ENCODE assay signal across 10 cellular contexts in the genomic region with DNA sequence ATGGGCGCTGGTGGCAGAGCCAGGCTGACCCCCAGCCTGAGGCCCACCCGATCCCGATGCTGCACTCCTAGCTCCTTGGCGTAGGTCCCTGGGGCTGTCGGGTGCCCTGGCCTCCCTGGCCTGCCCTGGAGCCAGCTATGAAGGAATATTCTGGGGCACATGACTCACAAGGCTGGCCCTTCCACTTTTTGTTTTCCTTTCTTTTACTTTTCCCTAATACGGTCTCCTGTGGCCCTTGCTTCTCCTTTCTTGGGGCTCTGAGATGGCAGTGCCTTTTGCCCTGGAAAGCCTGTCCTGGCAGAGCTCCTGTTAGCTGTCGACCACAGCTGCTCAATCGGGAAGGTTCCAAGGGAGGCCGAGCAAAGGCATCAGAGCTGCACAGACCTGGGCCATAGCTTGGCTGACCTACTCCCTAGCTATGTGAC. TPM values are rescaled to one million over a fixed set of nuclear protein-coding genes. Genes with fewer than 3 reads are reported as not detected.
DNase-seq lines count a peak whose midpoint lies in the region; ATAC-seq and TF ChIP-seq lines count a peak whose summit lies in the region.
"Had no signal": no experiment of that assay in that cellular context is flagged by ENCODE, and none has a peak within 500 bp of the region (broad histone marks: within the 10 kb centered on the region; RNA-seq: fewer than 3 reads in every experiment).

No MANE protein-coding gene starts in this region.

- H3K36me3 Mint-ChIP-seq in type B pancreatic cell = peaks cover 5% of the 10 kb centered on the region
- H3K36me3 Mint-ChIP-seq: naive B cell had no signal

- TF ChIP-seq CTCF in adrenal gland (IDR thresholded peaks at IDR 0.05) (no peak), heart left ventricle (IDR thresholded peaks at IDR 0.05) (no peak), type B pancreatic cell (conservative IDR thresholded peaks at IDR 0.05) (no peak)

- H3K36me3 ChIP-seq in BLaER1 treated with 17β-estradiol and CSF1 and Interleukin-3, amounts not matched to agents 10 nM and 100 nM = peaks cover 0 to 8% (median 0%) of the 10 kb centered on the region in 11 experiments; a peak in 2 of 22 replicates
- H3K36me3 ChIP-seq in adrenal gland (replicated peaks in 1 of 2) (no peaks in the 10 kb centered on the region), heart left ventricle (no peaks in the 10 kb centered on the region)
- no peaks in the 10 kb centered on the region for H3K36me3 ChIP-seq in effector memory CD4-positive, alpha-beta T cell (ENCODE audit: control insufficient read depth, insufficient read depth, low read length)

- H3K9me3 Mint-ChIP-seq in type B pancreatic cell = no peaks in the 10 kb centered on the region
- H3K9me3 Mint-ChIP-seq: naive B cell had no signal

- peak overlapping the region; percentile 31 to 88 (median 66) for H3K4me2 ChIP-seq in BLaER1 treated with 17β-estradiol and CSF1 and Interleukin-3, amounts not matched to agents 10 nM and 100 nM

- H3K9ac ChIP-seq in BLaER1 treated with 17β-estradiol and CSF1 and Interleukin-3, amounts not matched to agents 10 nM and 100 nM = peak overlapping the region in 10 of 11 experiments; percentile 1 to 55 (median 35); a peak in 14 of 22 replicates

- DNase-seq in adrenal gland = peak; percentile 53 to 73 (median 61)
- DNase-seq in heart left ventricle = peak in 4 of 5 donors; percentile 57 to 73 (median 66)
- DNase-seq in renal cortical epithelial cell (ENCODE audit: low read depth) = peak; percentile 81
- no peak for DNase-seq in type B pancreatic cell (ENCODE audit: extremely low spot score, unreplicated experiment)
- DNase-seq in effector memory CD4-positive, alpha-beta T cell = no peak
- no peak for DNase-seq in stimulated activated CD4-positive, alpha-beta T cell treated with anti-CD3 and anti-CD28 coated beads, Interleukin-4, amount 100 ng/mL, for 4 hours
- DNase-seq: naive B cell had no signal

- TF ChIP-seq POLR2A in adrenal gland (IDR thresholded peaks at IDR 0.05) (peak in 1 of 2 donors; percentile 30), heart left ventricle (IDR thresholded peaks at IDR 0.05) (no peak)

- no peak overlapping the region for H3K4me3 ChIP-seq in BLaER1 treated with 17β-estradiol and CSF1 and Interleukin-3, amounts not matched to agents 10 nM and 100 nM
- H3K4me3 ChIP-seq in adrenal gland (peak overlapping the region in 1 of 4 donors; percentile 4), heart left ventricle (no peak overlapping the region)
- no peak overlapping the region for H3K4me3 ChIP-seq in effector memory CD4-positive, alpha-beta T cell (ENCODE audit: insufficient read depth, low read depth, low read length, poor library complexity, severe bottlenecking)

- no peaks in the 10 kb centered on the region for H3K27me3 ChIP-seq in BLaER1 treated with 17β-estradiol and CSF1 and Interleukin-3, amounts not matched to agents 10 nM and 100 nM
- H3K27me3 ChIP-seq in adrenal gland (no peaks in the 10 kb centered on the region), heart left ventricle (no peaks in the 10 kb centered on the region)
- H3K27me3 ChIP-seq in effector memory CD4-positive, alpha-beta T cell (replicated peaks; ENCODE audit: control insufficient read depth, insufficient read depth, low read length, poor library complexity, severe bottlenecking) = no peaks in the 10 kb centered on the region

- peaks cover 50 to 91% (median 78%) of the 10 kb centered on the region in 10 experiments for H3K4me1 ChIP-seq in BLaER1 treated with 17β-estradiol and CSF1 and Interleukin-3, amounts not matched to agents 10 nM and 100 nM
- peaks cover 25 to 36% of the 10 kb centered on the region in 2 donors for H3K4me1 ChIP-seq in adrenal gland (replicated peaks in 1 of 2)
- H3K4me1 ChIP-seq in heart left ventricle = peaks cover 5 to 68% (median 44%) of the 10 kb centered on the region in 12 donors
- no peaks in the 10 kb centered on the region for H3K4me1 ChIP-seq in effector memory CD4-positive, alpha-beta T cell (ENCODE audit: control insufficient read depth, insufficient read depth, low read length, poor library complexity, severe bottlenecking)

- peak overlapping the region; percentile 34 to 67 (median 55); a peak in 20 of 22 replicates for H3K27ac ChIP-seq in BLaER1 treated with 17β-estradiol and CSF1 and Interleukin-3, amounts not matched to agents 10 nM and 100 nM
- H3K27ac ChIP-seq in adrenal gland (peak overlapping the region in 4 of 5 donors; percentile 47 to 89 (median 85)), heart left ventricle (peak overlapping the region; percentile 9 to 97 (median 84))
- no peak overlapping the region for H3K27ac ChIP-seq in effector memory CD4-positive, alpha-beta T cell (ENCODE audit: insufficient read depth, low read length, poor library complexity, severe bottlenecking)
- H3K27ac ChIP-seq: C4-2B had no signal

- ATAC-seq in heart left ventricle (peak; percentile 43 to 79 (median 67)), HG03159 (IDR thresholded peaks at IDR 0.05; ENCODE audit: unreplicated experiment) (no peak)

- 25 to 32% (median 26%) methylated on average over 6 to 9 of the region's 9 CpGs for WGBS in adrenal gland, 4 donors
- WGBS in heart left ventricle, 4 donors = 46 to 66% (median 50%) methylated on average over 9 of the region's 9 CpGs

- intact Hi-C loops in adrenal gland (cut with DNase I) = no loop called here
- intact Hi-C loops in heart left ventricle (cut with DNase I) = no loop called here

- no peaks in the 10 kb centered on the region for H3K27me3 Mint-ChIP-seq in type B pancreatic cell

- no peaks in the 10 kb centered on the region for H3K9me3 ChIP-seq in BLaER1 treated with 17β-estradiol and CSF1 and Interleukin-3, amounts not matched to agents 10 nM and 100 nM (replicated peaks in 1 of 11)
- H3K9me3 ChIP-seq in adrenal gland (replicated peaks in 1 of 3) (no peaks in the 10 kb centered on the region), heart left ventricle (no peaks in the 10 kb centered on the region)
- no peaks in the 10 kb centered on the region for H3K9me3 ChIP-seq in effector memory CD4-positive, alpha-beta T cell (ENCODE audit: control insufficient read depth, low read length)

- no peak overlapping the region for H3K27ac Mint-ChIP-seq in type B pancreatic cell
- H3K27ac Mint-ChIP-seq: naive B cell had no signal

- peaks cover 33% of the 10 kb centered on the region for H3K4me1 Mint-ChIP-seq in type B pancreatic cell (ENCODE audit: unreplicated experiment)
- H3K4me1 Mint-ChIP-seq: naive B cell had no signal

- H3K4me3 Mint-ChIP-seq in type B pancreatic cell = no peak overlapping the region
- H3K4me3 Mint-ChIP-seq: naive B cell had no signal

- peaks cover 10 to 100% (median 91%) of the 10 kb centered on the region in 11 experiments; a peak in 21 of 22 replicates for H4K20me1 ChIP-seq in BLaER1 treated with 17β-estradiol and CSF1 and Interleukin-3, amounts not matched to agents 10 nM and 100 nM

RNA-seq across cellular contexts. Expression of a gene that starts 22.1 kb away (rescaled TPM):
- 10 to 100 TPM; 18.2 to 53.9 (median 33.6) TPM for total RNA-seq in adrenal gland
- polyA plus RNA-seq in adrenal gland = 10 to 100 TPM in 2 of 3 donors, 1 to 10 TPM in 1; 5.0 to 54.9 (median 28.9) TPM
- 10 to 100 TPM; 44.6 to 72.8 (median 57.5) TPM for total RNA-seq in heart left ventricle
- 10 to 100 TPM; 57.9 to 65.8 TPM for polyA plus RNA-seq in heart left ventricle
- 16.0 and 51.2 TPM in 2 replicates for total RNA-seq in renal cortical epithelial cell
- total RNA-seq in type B pancreatic cell (ENCODE audit: low replicate concordance) = 36.0 and 48.0 TPM in 2 replicates

Comparison
In these comparisons a context has a peak if more than half of its experiments do, and no peak if none do; other contexts are left out.
1. DNase-seq: peak in adrenal gland (7 of 7), heart left ventricle (4 of 5) and renal cortical epithelial cell (single experiment); none in type B pancreatic cell (single experiment), effector memory CD4-positive, alpha-beta T cell (0 of 3) and stimulated activated CD4-positive, alpha-beta T cell treated with anti-CD3 and anti-CD28 coated beads, Interleukin-4, amount 100 ng/mL, for 4 hours (0 of 2).